In the genomic region with DNA sequence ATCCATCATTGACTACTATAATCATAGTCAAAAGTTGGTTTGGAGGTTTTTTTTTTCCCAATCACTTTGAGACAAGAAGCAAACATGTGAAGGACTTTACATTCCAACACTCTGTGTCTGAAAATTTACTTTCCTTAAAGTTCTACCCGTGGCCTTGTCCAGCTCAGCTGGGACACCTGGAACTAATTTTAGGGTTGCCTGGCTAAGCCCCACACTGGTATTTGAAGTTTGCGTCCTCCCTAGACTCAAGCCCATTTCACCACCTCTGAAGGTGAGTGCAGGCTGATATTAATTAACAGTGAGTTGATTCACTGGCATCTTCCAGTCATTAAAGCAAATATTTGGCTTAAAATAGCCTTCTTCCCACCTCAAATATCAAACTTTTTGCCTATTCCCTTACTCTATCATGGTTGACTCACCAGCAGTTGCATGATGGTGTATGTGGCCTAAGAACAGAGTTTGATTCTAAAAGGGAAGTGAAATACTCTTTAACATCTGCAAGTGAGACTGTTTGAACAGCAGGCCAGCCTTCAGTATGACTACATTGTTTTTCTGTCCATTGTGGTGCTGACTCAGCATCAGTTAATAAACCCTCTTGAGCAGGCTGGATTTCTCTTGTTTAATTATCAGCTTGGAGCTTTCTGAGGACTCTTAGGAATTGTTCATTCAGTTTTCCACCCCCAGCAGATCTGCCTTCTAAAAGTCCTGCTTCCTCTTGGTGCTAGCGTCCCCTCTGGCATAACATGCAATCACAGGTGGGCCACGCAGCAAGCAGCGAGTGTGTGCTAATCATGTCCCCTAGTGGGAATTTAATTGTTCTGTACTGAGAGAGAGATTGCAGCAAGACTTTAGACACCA, we compare ENCODE assay signal across 1 cellular context.
TF ChIP-seq lines count a peak whose summit lies in the region.

No MANE protein-coding gene starts in this region.

TF ChIP-seq in K562, 482 proteins besides CTCF, POLR2A, EP300 and RAD21 (continued from another document and continues in another):
- TF ChIP-seq CTCFL (IDR thresholded peaks at IDR 0.05; ENCODE audit: borderline replicate concordance, insufficient read depth, low read depth, low read length, poor library complexity, severe bottlenecking), result no peak
- TF ChIP-seq RBFOX2 (IDR thresholded peaks at IDR 0.05; ENCODE audit: low read depth, low read length), result no peak
- TF ChIP-seq ZNF316 (IDR thresholded peaks at IDR 0.05), result peak; percentile 99
- TF ChIP-seq, protein P1, sequence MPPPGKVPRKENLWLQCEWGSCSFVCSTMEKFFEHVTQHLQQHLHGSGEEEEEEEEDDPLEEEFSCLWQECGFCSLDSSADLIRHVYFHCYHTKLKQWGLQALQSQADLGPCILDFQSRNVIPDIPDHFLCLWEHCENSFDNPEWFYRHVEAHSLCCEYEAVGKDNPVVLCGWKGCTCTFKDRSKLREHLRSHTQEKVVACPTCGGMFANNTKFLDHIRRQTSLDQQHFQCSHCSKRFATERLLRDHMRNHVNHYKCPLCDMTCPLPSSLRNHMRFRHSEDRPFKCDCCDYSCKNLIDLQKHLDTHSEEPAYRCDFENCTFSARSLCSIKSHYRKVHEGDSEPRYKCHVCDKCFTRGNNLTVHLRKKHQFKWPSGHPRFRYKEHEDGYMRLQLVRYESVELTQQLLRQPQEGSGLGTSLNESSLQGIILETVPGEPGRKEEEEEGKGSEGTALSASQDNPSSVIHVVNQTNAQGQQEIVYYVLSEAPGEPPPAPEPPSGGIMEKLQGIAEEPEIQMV (tag; conservative IDR thresholded peaks at IDR 0.05; ENCODE audit: low read depth), result no peak
- no peak for TF ChIP-seq TRIM28 (IDR thresholded peaks at IDR 0.05)
- no peak for TF ChIP-seq POLR2AphosphoS5 (IDR thresholded peaks at IDR 0.05; ENCODE audit: control insufficient read depth, insufficient read depth, low read depth, low read length)
- TF ChIP-seq RBM14 (IDR thresholded peaks at IDR 0.05; ENCODE audit: borderline replicate concordance, insufficient read depth, low read depth, low read length), result no peak
- no peak for TF ChIP-seq BCL6 (CRISPR knock-in tag; IDR thresholded peaks at IDR 0.05)
- TF ChIP-seq CHCHD3 (CRISPR knock-in tag; IDR thresholded peaks at IDR 0.05), result no peak
- no peak; the same call in 1 of the 2 replicates for TF ChIP-seq RB1 (IDR thresholded peaks at IDR 0.05; ENCODE audit: low read depth)
- TF ChIP-seq CREBBP (IDR thresholded peaks at IDR 0.05; ENCODE audit: low read depth, low read length), result no peak
- peak; percentile 39; the same call in 1 of the 2 replicates for TF ChIP-seq ATF3 (IDR thresholded peaks at IDR 0.05)
- TF ChIP-seq ATF3 (CRISPR knock-in tag; conservative IDR thresholded peaks at IDR 0.05), result no peak
- TF ChIP-seq NEUROD1 (IDR thresholded peaks at IDR 0.05; ENCODE audit: borderline replicate concordance, low read depth, low read length, partially characterized antibody), result peak; percentile 24
- 0 out of 2 replicates have a peak, but pooled peaks have one; percentile 25 for TF ChIP-seq FOXK1 (CRISPR knock-in tag; IDR thresholded peaks at IDR 0.05; ENCODE audit: borderline replicate concordance)
- TF ChIP-seq SMARCA5 (IDR thresholded peaks at IDR 0.05), result no peak
- TF ChIP-seq CBX1 (IDR thresholded peaks at IDR 0.05; ENCODE audit: low read depth), result no peak
- no peak for TF ChIP-seq SREBF2 (CRISPR knock-in tag; IDR thresholded peaks at IDR 0.05)
- TF ChIP-seq PHB2 (IDR thresholded peaks at IDR 0.05; ENCODE audit: low read depth), result no peak
- no peak for TF ChIP-seq PRMT5 (CRISPR knock-in tag; IDR thresholded peaks at IDR 0.05)
- peak; percentile 25; the same call in 1 of the 2 replicates for TF ChIP-seq CREB3L1 (IDR thresholded peaks at IDR 0.05; ENCODE audit: borderline replicate concordance, low read depth)
- peak; percentile 87 for TF ChIP-seq ZNF766 (CRISPR knock-in tag; conservative IDR thresholded peaks at IDR 0.05)
- TF ChIP-seq JUNB (CRISPR knock-in tag; conservative IDR thresholded peaks at IDR 0.05), result no peak
- no peak for TF ChIP-seq ZNF224 (CRISPR knock-in tag; IDR thresholded peaks at IDR 0.05)
- no peak for TF ChIP-seq CBX2 (IDR thresholded peaks at IDR 0.05; ENCODE audit: insufficient read depth, low read length, poor library complexity, severe bottlenecking)
- TF ChIP-seq FOSL1 (tag; conservative IDR thresholded peaks at IDR 0.05), result peak; percentile 69
- no peak for TF ChIP-seq MECOM (CRISPR knock-in tag; IDR thresholded peaks at IDR 0.05)
- no peak for TF ChIP-seq XRCC4 (IDR thresholded peaks at IDR 0.05; ENCODE audit: extremely low read depth, insufficient read depth, insufficient read length)
- TF ChIP-seq CEBPB (tag; IDR thresholded peaks at IDR 0.05), result peak; percentile 79
- TF ChIP-seq ZNF311 (CRISPR knock-in tag; IDR thresholded peaks at IDR 0.05), result no peak
- TF ChIP-seq, protein P2, sequence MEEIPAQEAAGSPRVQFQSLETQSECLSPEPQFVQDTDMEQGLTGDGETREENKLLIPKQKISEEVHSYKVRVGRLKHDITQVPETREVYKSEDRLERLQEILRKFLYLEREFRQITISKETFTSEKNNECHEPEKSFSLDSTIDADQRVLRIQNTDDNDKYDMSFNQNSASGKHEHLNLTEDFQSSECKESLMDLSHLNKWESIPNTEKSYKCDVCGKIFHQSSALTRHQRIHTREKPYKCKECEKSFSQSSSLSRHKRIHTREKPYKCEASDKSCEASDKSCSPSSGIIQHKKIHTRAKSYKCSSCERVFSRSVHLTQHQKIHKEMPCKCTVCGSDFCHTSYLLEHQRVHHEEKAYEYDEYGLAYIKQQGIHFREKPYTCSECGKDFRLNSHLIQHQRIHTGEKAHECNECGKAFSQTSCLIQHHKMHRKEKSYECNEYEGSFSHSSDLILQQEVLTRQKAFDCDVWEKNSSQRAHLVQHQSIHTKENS (CRISPR knock-in tag; IDR thresholded peaks at IDR 0.05), result no peak
- TF ChIP-seq, protein P3, sequence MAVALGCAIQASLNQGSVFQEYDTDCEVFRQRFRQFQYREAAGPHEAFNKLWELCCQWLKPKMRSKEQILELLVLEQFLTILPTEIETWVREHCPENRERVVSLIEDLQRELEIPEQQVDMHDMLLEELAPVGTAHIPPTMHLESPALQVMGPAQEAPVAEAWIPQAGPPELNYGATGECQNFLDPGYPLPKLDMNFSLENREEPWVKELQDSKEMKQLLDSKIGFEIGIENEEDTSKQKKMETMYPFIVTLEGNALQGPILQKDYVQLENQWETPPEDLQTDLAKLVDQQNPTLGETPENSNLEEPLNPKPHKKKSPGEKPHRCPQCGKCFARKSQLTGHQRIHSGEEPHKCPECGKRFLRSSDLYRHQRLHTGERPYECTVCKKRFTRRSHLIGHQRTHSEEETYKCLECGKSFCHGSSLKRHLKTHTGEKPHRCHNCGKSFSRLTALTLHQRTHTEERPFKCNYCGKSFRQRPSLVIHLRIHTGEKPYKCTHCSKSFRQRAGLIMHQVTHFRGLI (CRISPR knock-in tag; IDR thresholded peaks at IDR 0.05), result no peak
- TF ChIP-seq RBM34 (IDR thresholded peaks at IDR 0.05; ENCODE audit: borderline replicate concordance, insufficient read depth, low read length), result no peak
- TF ChIP-seq GTF2E2 (tag; IDR thresholded peaks at IDR 0.05), result no peak
- no peak for TF ChIP-seq MCM5 (IDR thresholded peaks at IDR 0.05; ENCODE audit: low read depth)
- TF ChIP-seq CCNT2 (IDR thresholded peaks at IDR 0.05; ENCODE audit: borderline replicate concordance, extremely low read depth, insufficient read length, low read depth, low read length), result no peak
- no peak for TF ChIP-seq CSDE1 (IDR thresholded peaks at IDR 0.05)
- TF ChIP-seq, protein P4, sequence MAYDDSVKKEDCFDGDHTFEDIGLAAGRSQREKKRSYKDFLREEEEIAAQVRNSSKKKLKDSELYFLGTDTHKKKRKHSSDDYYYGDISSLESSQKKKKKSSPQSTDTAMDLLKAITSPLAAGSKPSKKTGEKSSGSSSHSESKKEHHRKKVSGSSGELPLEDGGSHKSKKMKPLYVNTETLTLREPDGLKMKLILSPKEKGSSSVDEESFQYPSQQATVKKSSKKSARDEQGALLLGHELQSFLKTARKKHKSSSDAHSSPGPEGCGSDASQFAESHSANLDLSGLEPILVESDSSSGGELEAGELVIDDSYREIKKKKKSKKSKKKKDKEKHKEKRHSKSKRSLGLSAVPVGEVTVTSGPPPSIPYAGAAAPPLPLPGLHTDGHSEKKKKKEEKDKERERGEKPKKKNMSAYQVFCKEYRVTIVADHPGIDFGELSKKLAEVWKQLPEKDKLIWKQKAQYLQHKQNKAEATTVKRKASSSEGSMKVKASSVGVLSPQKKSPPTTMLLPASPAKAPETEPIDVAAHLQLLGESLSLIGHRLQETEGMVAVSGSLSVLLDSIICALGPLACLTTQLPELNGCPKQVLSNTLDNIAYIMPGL (CRISPR knock-in tag; IDR thresholded peaks at IDR 0.05), result no peak
- no peak for TF ChIP-seq FOXK2 (conservative IDR thresholded peaks at IDR 0.05 in 1 of 2, IDR thresholded peaks at IDR 0.05 in 1 of 2; ENCODE audit: low read depth in 2 of 2)
- TF ChIP-seq ZNF561 (CRISPR knock-in tag; conservative IDR thresholded peaks at IDR 0.05), result no peak
- TF ChIP-seq CC2D1A (IDR thresholded peaks at IDR 0.05), result peak; percentile 58; the same call in 1 of the 2 replicates
- TF ChIP-seq ZNF830 (CRISPR knock-in tag; IDR thresholded peaks at IDR 0.05), result no peak
- TF ChIP-seq MAFF (IDR thresholded peaks at IDR 0.05; ENCODE audit: low read length), result peak; percentile 98
- TF ChIP-seq BACH1 (tag; IDR thresholded peaks at IDR 0.05), result peak; percentile 70
- TF ChIP-seq ZKSCAN8 (CRISPR knock-in tag; IDR thresholded peaks at IDR 0.05), result no peak
- no peak for TF ChIP-seq GTF2A2 (tag; IDR thresholded peaks at IDR 0.05)
- no peak for TF ChIP-seq MTA1 (IDR thresholded peaks at IDR 0.05; ENCODE audit: borderline replicate concordance)
- peak; percentile 98 for TF ChIP-seq C11orf30 (IDR thresholded peaks at IDR 0.05; ENCODE audit: low read depth)
- no peak for TF ChIP-seq ETV6 (IDR thresholded peaks at IDR 0.05; ENCODE audit: borderline replicate concordance in 1 of 2, low read depth in 2 of 2, low read length in 1 of 2)
- TF ChIP-seq ETV6 (CRISPR knock-in tag; IDR thresholded peaks at IDR 0.05; ENCODE audit: borderline replicate concordance), result no peak
- no peak for TF ChIP-seq ZNF280A (IDR thresholded peaks at IDR 0.05; ENCODE audit: low read depth, partially characterized antibody)
- 0 out of 2 replicates have a peak, but pooled peaks have one; percentile 17 for TF ChIP-seq EP400 (IDR thresholded peaks at IDR 0.05)
- no peak for TF ChIP-seq NR3C1 (CRISPR knock-in tag; IDR thresholded peaks at IDR 0.05)
- TF ChIP-seq TCF3 (CRISPR knock-in tag; IDR thresholded peaks at IDR 0.05), result peak; percentile 23; the same call in 1 of the 2 replicates
- peak; percentile 34; the same call in 1 of the 2 replicates for TF ChIP-seq SREBF1 (IDR thresholded peaks at IDR 0.05; ENCODE audit: borderline replicate concordance, low read depth, low read length)
- peak in 1 of 2 experiments; percentile 28; a peak in 1 of 4 replicates for TF ChIP-seq FOXA3 (CRISPR knock-in tag; conservative IDR thresholded peaks at IDR 0.05 in 1 of 2, IDR thresholded peaks at IDR 0.05 in 1 of 2)
- no peak for TF ChIP-seq STAT5B (CRISPR knock-in tag; IDR thresholded peaks at IDR 0.05)
- TF ChIP-seq DPF2 (IDR thresholded peaks at IDR 0.05), result no peak
- no peak for TF ChIP-seq STAT5A (IDR thresholded peaks at IDR 0.05; ENCODE audit: borderline replicate concordance, low read length)
